In the genomic region with DNA sequence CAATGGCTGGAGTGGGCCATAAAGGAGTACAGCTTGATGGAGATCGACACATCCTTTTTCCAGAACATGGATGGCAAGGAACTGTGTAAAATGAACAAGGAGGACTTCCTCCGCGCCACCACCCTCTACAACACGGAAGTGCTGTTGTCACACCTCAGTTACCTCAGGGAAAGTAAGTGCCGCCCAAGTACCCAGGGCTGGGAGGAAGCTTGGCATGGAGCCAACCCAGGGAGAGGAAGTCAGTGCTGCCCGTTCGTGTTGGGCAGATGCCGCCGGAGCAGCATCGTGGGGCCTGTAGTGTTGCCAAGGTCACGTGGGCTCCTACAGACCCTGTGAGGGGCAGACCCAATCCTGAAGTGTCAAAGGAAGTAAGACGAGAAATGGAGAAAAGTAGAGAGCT, we compare ENCODE assay signal across 8 cellular contexts.
A peak's percentile ranks its signal among the peaks of the same experiment; 100 is the strongest.
DNase-seq lines count a peak whose midpoint lies in the region; ATAC-seq, FAIRE-seq and TF ChIP-seq lines count a peak whose summit lies in the region.

No MANE protein-coding gene starts in this region.

- no peaks in the 10 kb centered on the region for H3K9me1 ChIP-seq in K562 (ENCODE audit: control insufficient read depth, insufficient read depth, low read length)

- no peak for TF ChIP-seq POLR2A in K562 (conservative IDR thresholded peaks at IDR 0.05)

- peaks cover 14% of the 10 kb centered on the region for H3K4me1 Mint-ChIP-seq in endodermal cell

- TF ChIP-seq CTCF in K562 (IDR thresholded peaks at IDR 0.05 in 2 of 3, conservative IDR thresholded peaks at IDR 0.05 in 1 of 3; ENCODE audit: insufficient read depth in 2 of 3, low read depth in 1 of 3, low read length in 3 of 3) (no peak), endodermal cell (conservative IDR thresholded peaks at IDR 0.05) (no peak), dorsolateral prefrontal cortex (IDR thresholded peaks at IDR 0.05 in 54 of 56, conservative IDR thresholded peaks at IDR 0.05 in 2 of 56; ENCODE audit: low read depth in 1 of 56, partially characterized antibody in 56 of 56) (no peak)

- FAIRE-seq in K562 (lab: Jason Lieb, UNC) (no peak), small intestine (lab: Jason Lieb, UNC) (no peak)

- H3K9me3 ChIP-seq in K562 (replicated peaks; ENCODE audit: control insufficient read depth, insufficient read depth, low read depth, low read length) (no peaks in the 10 kb centered on the region), small intestine (ENCODE audit: control insufficient read depth, low read depth) (no peaks in the 10 kb centered on the region), endodermal cell (ENCODE audit: control insufficient read depth, low read length) (no peaks in the 10 kb centered on the region)

- no peaks in the 10 kb centered on the region for H3K9me3 Mint-ChIP-seq in endodermal cell

- H3K27me3 Mint-ChIP-seq in endodermal cell (ENCODE audit: insufficient read depth) = peaks cover 30% of the 10 kb centered on the region

- no TSS peak for BruUV-seq in K562 (replicated peaks; lab: Mats Ljungman, UMichigan)

- TF ChIP-seq EP300 in K562 (IDR thresholded peaks at IDR 0.05; ENCODE audit: low read length) = no peak

- H3K4me2 ChIP-seq in K562 (ENCODE audit: insufficient read depth, low read length) = no peak overlapping the region

- no peak overlapping the region for H3K4me3 ChIP-seq in K562
- H3K4me3 ChIP-seq in small intestine (ENCODE audit: low read depth in 1 of 2, low read length in 2 of 2) = no peak overlapping the region
- no peak overlapping the region for H3K4me3 ChIP-seq in endodermal cell (ENCODE audit: low read length)
- no peak overlapping the region for H3K4me3 ChIP-seq in dorsolateral prefrontal cortex

- peaks cover 0 to 7% of the 10 kb centered on the region in 2 experiments; a peak in 1 of 5 replicates for H3K4me1 ChIP-seq in K562 (replicated peaks in 1 of 2; ENCODE audit: control insufficient read depth in 2 of 2, insufficient read depth in 2 of 2, low read length in 2 of 2)
- no peaks in the 10 kb centered on the region for H3K4me1 ChIP-seq in small intestine (ENCODE audit: control insufficient read depth in 2 of 2, insufficient read depth in 1 of 2, low read depth in 1 of 2, low read length in 1 of 2)
- no peaks in the 10 kb centered on the region for H3K4me1 ChIP-seq in endodermal cell (ENCODE audit: control insufficient read depth, insufficient read depth, low read length)

- H3K9ac ChIP-seq in K562 (ENCODE audit: insufficient read depth in 1 of 2, low read depth in 2 of 2, low read length in 2 of 2) = no peak overlapping the region
- H3K9ac ChIP-seq in endodermal cell (ENCODE audit: extremely low read depth, low read length, poor library complexity, severe bottlenecking) = no peak overlapping the region

- H3K27me3 ChIP-seq in K562 (ENCODE audit: control insufficient read depth in 2 of 2, insufficient read depth in 2 of 2, low read length in 2 of 2) (no peaks in the 10 kb centered on the region), small intestine (ENCODE audit: control insufficient read depth in 2 of 2, insufficient read depth in 2 of 2, low read length in 2 of 2) (no peaks in the 10 kb centered on the region), endodermal cell (ENCODE audit: control insufficient read depth, insufficient read depth, low read length, poor library complexity, severe bottlenecking) (no peaks in the 10 kb centered on the region), dorsolateral prefrontal cortex (peaks cover 0 to 43% (median 4%) of the 10 kb centered on the region in 45 donors)

- in situ Hi-C loops in K562 (cut with MboI) = no loop called here

- H3K36me3 Mint-ChIP-seq in endodermal cell (ENCODE audit: low read depth) = no peaks in the 10 kb centered on the region

- no peak overlapping the region for H3K27ac Mint-ChIP-seq in endodermal cell

- under 1% methylated on average over 12 of the region's 12 CpGs for WGBS in K562 (ENCODE audit: insufficient coverage, low coverage, missing lambda C conversion rate)
- WGBS in small intestine, 3 donors = 52 to 61% (median 55%) methylated on average over 12 of the region's 12 CpGs
- 94 to 96% methylated on average over 8 to 12 of the region's 12 CpGs for WGBS in endodermal cell (ENCODE audit: insufficient coverage in 1 of 2, insufficient read length in 1 of 2), 2 experiments

- H2AFZ ChIP-seq in K562 (ENCODE audit: low read depth, low read length) = no peak overlapping the region

- CTCF ChIA-PET in K562 (lab: Yijun Ruan, JAX; ENCODE audit: low intra/inter-chr PET ratio) = no interaction called here

- H3K4me3 Mint-ChIP-seq in endodermal cell = no peak overlapping the region

- H4K20me1 ChIP-seq in K562 (replicated peaks; ENCODE audit: control insufficient read depth, insufficient read depth, low read length) = no peaks in the 10 kb centered on the region

- H3K27ac ChIP-seq in K562 (ENCODE audit: extremely low read depth, low read depth, low read length) (no peak overlapping the region), small intestine (ENCODE audit: low read depth in 1 of 2, low read length in 1 of 2) (no peak overlapping the region), endodermal cell (ENCODE audit: low read depth, low read length) (no peak overlapping the region), dorsolateral prefrontal cortex (no peak overlapping the region)

- POLR2A ChIA-PET in K562 (lab: Yijun Ruan, JAX) = no interaction called here

- H3K79me2 ChIP-seq in K562 (ENCODE audit: control insufficient read depth, insufficient read depth, low read length) = no peaks in the 10 kb centered on the region

- intact Hi-C loops in K562 (cut with micrococcal nuclease) = no loop called here
- intact Hi-C loops in dorsolateral prefrontal cortex (cut with DNase I) = no loop called here

- DNase-seq in DMS153 (lab: John Stamatoyannopoulos, UW) (peak; percentile 94), T-helper 1 cell (peak; percentile 31 to 56 (median 39)), K562 (ENCODE audit: extremely low read depth in 1 of 4, low spot score in 3 of 4) (no peak), small intestine (peak; percentile 34), endodermal cell (no peak), NCI-H1694 treated with DMSO at 0.1 percent for 48 hours (lab: John Stamatoyannopoulos, UW) (no peak), cerebellum (ENCODE audit: low spot score) (no peak), dorsolateral prefrontal cortex (no peak)

- no peak for TF ChIP-seq RAD21 in K562 (CRISPR knock-in tag; conservative IDR thresholded peaks at IDR 0.05 in 1 of 2, IDR thresholded peaks at IDR 0.05 in 1 of 2)

- no peaks in the 10 kb centered on the region for H3K36me3 ChIP-seq in K562 (ENCODE audit: control insufficient read depth, insufficient read depth, low read length)
- peaks cover 0 to 3% of the 10 kb centered on the region in 2 donors for H3K36me3 ChIP-seq in small intestine (ENCODE audit: control insufficient read depth in 2 of 2, insufficient read depth in 2 of 2, low read length in 2 of 2)
- H3K36me3 ChIP-seq in endodermal cell (ENCODE audit: control insufficient read depth, insufficient read depth, low read length) = no peaks in the 10 kb centered on the region

- ATAC-seq in K562 = no peak

TF ChIP-seq in K562, 482 proteins besides CTCF, POLR2A, EP300 and RAD21:
- TF ChIP-seq HCFC1 (IDR thresholded peaks at IDR 0.05; ENCODE audit: low read depth, low read length) = no peak
- TF ChIP-seq PHF8 (IDR thresholded peaks at IDR 0.05; ENCODE audit: borderline replicate concordance, low read length) = no peak
- peak; percentile 87 for TF ChIP-seq NFIC (IDR thresholded peaks at IDR 0.05)
- 0 out of 2 replicates have a peak, but pooled peaks have one; percentile 16 for TF ChIP-seq NFIX (CRISPR knock-in tag; IDR thresholded peaks at IDR 0.05; ENCODE audit: low read depth)
- TF ChIP-seq ZNF274 (IDR thresholded peaks at IDR 0.05; ENCODE audit: borderline replicate concordance, low read depth, low read length) = no peak
TF ChIP-seq in K562: peak in this region for 2.

Comparison
In these comparisons a context has a peak if more than half of its experiments do, and no peak if none do; other contexts are left out.
1. DNase-seq: peak in DMS153 (single experiment), T-helper 1 cell (5 of 5) and small intestine (single experiment); none in K562 (0 of 4), endodermal cell (single experiment), NCI-H1694 treated with DMSO at 0.1 percent for 48 hours (single experiment), cerebellum (single experiment) and dorsolateral prefrontal cortex (0 of 10).